ENCODE assay signal across 10 cellular contexts in the genomic region with DNA sequence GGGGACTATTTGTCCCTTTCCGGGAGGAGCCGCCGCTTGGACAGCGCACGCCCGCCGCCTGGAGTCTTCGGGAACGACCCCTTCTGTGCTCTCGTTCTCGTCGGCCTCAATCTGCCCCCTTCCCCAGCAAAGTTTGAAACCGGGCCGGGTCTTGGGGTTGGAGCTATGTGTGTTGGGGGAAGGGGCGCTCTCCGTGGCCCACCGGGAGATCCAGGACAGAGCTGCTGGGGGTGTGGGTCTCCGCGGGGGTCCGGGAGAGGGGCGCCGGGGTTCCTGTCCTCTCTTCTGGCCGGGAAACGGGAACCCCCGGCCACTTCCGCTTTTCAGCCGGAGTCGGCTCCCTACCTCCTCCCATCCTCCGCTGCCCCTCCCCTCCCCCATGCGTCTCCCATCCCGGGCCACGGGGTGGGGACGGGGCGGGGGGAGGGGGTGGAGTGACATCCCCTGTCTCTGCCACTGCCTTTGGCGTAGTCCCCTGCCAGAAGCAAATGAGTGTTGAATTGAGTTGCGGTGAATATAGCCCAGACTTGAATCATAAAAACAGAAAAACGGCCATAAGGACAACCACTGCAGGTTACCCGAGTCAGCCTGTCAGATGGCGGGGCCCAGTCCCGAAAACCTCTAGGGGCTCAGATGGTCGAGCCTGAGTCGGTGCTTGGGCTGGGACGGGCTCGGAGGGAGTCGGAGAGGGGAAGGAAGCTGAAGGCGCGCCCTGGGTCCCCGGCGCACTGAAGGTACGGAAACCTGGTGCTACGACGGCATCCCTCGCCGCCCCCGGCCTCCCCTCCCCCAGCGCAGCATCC. TPM values are rescaled to one million over a fixed set of nuclear protein-coding genes. Genes with fewer than 3 reads are reported as not detected.
DNase-seq lines count a peak whose midpoint lies in the region; ATAC-seq, FAIRE-seq and TF ChIP-seq lines count a peak whose summit lies in the region.
"Had no signal": no experiment of that assay in that cellular context is flagged by ENCODE, and none has a peak within 500 bp of the region (broad histone marks: within the 10 kb centered on the region; RNA-seq: fewer than 3 reads in every experiment).

No MANE protein-coding gene starts in this region.

- H3K4me3 ChIP-seq in GM23338 (peak overlapping the region; percentile 80), astrocyte (ENCODE audit: insufficient read depth, low read depth, low read length) (no peak overlapping the region)

- H3K4me3 Mint-ChIP-seq in GM23338 (peak overlapping the region; percentile 80), astrocyte (ENCODE audit: unreplicated experiment) (peak overlapping the region; percentile 73), nephron (peak overlapping the region in 2 of 3 experiments; percentile 42 to 73)
- H3K4me3 Mint-ChIP-seq: activated CD4-positive, alpha-beta T cell treated with anti-CD3 and anti-CD28 coated beads for 36 hours had no signal

- H3K4me1 ChIP-seq in GM23338 (ENCODE audit: insufficient read depth) (peaks cover 30% of the 10 kb centered on the region), astrocyte (ENCODE audit: insufficient read depth, low read length) (no peaks in the 10 kb centered on the region)

- H3K9me2 ChIP-seq in GM23338 (ENCODE audit: insufficient read depth) = no peaks in the 10 kb centered on the region

- H3K27me3 ChIP-seq in GM23338 (ENCODE audit: insufficient read depth) (peaks cover 31% of the 10 kb centered on the region; the same call in 1 of the 2 replicates), astrocyte (ENCODE audit: insufficient read depth, low read length) (peaks cover 30% of the 10 kb centered on the region)

- H3K4me1 Mint-ChIP-seq in GM23338 (peaks cover 37% of the 10 kb centered on the region), astrocyte (ENCODE audit: low read depth, unreplicated experiment) (no peaks in the 10 kb centered on the region), nephron (no peaks in the 10 kb centered on the region)

- H3K36me3 Mint-ChIP-seq in GM23338 (ENCODE audit: low read depth) (no peaks in the 10 kb centered on the region), astrocyte (ENCODE audit: low read depth, unreplicated experiment) (peaks cover 2% of the 10 kb centered on the region), nephron (ENCODE audit: low read depth) (no peaks in the 10 kb centered on the region)

- intact Hi-C loops in sciatic nerve (cut with DNase I) = no loop called here

- H3K27ac Mint-ChIP-seq in GM23338 (no peak overlapping the region), astrocyte (ENCODE audit: unreplicated experiment) (no peak overlapping the region), nephron (no peak overlapping the region)
- H3K27ac Mint-ChIP-seq: activated CD4-positive, alpha-beta T cell treated with anti-CD3 and anti-CD28 coated beads for 36 hours had no signal

- no peak overlapping the region for H2AFZ ChIP-seq in GM23338
- no peak overlapping the region for H2AFZ ChIP-seq in astrocyte (ENCODE audit: low read depth, low read length)

- H3K9me3 ChIP-seq in astrocyte (ENCODE audit: insufficient read depth, low read depth, low read length) = no peaks in the 10 kb centered on the region

- H3K9ac ChIP-seq in astrocyte (ENCODE audit: low read length) = no peak overlapping the region

- peaks cover 6% of the 10 kb centered on the region for H4K20me1 ChIP-seq in GM23338 (replicated peaks; ENCODE audit: insufficient read depth)
- H4K20me1 ChIP-seq in astrocyte (ENCODE audit: insufficient read depth, low read length) = no peaks in the 10 kb centered on the region

- peak overlapping the region; percentile 96 for H3K4me2 ChIP-seq in GM23338
- peak overlapping the region; percentile 79 for H3K4me2 ChIP-seq in astrocyte (ENCODE audit: low read length)

- no peaks in the 10 kb centered on the region for H3K9me3 Mint-ChIP-seq in GM23338
- peaks cover 4% of the 10 kb centered on the region for H3K9me3 Mint-ChIP-seq in astrocyte (ENCODE audit: unreplicated experiment)
- H3K9me3 Mint-ChIP-seq in nephron = no peaks in the 10 kb centered on the region

- no peaks in the 10 kb centered on the region for H3K79me2 ChIP-seq in GM23338 (replicated peaks; ENCODE audit: insufficient read depth)
- no peaks in the 10 kb centered on the region for H3K79me2 ChIP-seq in astrocyte (ENCODE audit: insufficient read depth, low read length)

- ATAC-seq in GM23338 (peak; percentile 30), sciatic nerve (no peak)
- no peak for ATAC-seq in activated CD4-positive, CD25-positive, alpha-beta regulatory T cell treated with anti-CD3 and anti-CD28 coated beads, Interleukin-2, amount 50 U/mL, for 24 hours

- DNase-seq in NCI-H1105 treated with DMSO at 0.1 percent for 48 hours (lab: John Stamatoyannopoulos, UW) (peak; percentile 6), NCI-H1105 (lab: John Stamatoyannopoulos, UW) (no peak), GM23338 (ENCODE audit: low spot score) (peak; percentile 65), astrocyte (ENCODE audit: low read depth) (no peak), T-helper 1 cell (no peak), sciatic nerve (ENCODE audit: low spot score) (no peak)

- H3K36me3 ChIP-seq in GM23338 (ENCODE audit: insufficient read depth) = no peaks in the 10 kb centered on the region
- no peaks in the 10 kb centered on the region for H3K36me3 ChIP-seq in astrocyte (ENCODE audit: insufficient read depth, low read length)

- FAIRE-seq in astrocyte (lab: Jason Lieb, UNC) = no peak
- FAIRE-seq: A204.1 had no signal

- H3K27me3 Mint-ChIP-seq in GM23338 (ENCODE audit: insufficient read depth, low read depth, poor library complexity) (peaks cover 15% of the 10 kb centered on the region), astrocyte (ENCODE audit: low read depth, unreplicated experiment) (peaks cover 68% of the 10 kb centered on the region), nephron (ENCODE audit: low read depth) (peaks cover 77% of the 10 kb centered on the region)

- no peak for TF ChIP-seq CTCF in GM23338 (conservative IDR thresholded peaks at IDR 0.05; ENCODE audit: low read depth in 2 of 2)
- TF ChIP-seq CTCF in astrocyte (IDR thresholded peaks at IDR 0.05; ENCODE audit: insufficient read depth, low read depth, low read length) = no peak
- TF ChIP-seq CTCF in nephron (IDR thresholded peaks at IDR 0.05; ENCODE audit: unreplicated experiment in 3 of 3) = no peak

- H3K27ac ChIP-seq in GM23338 (ENCODE audit: low read depth) (no peak overlapping the region), astrocyte (ENCODE audit: low read depth, low read length) (no peak overlapping the region)

- H3F3A ChIP-seq in GM23338 (replicated peaks; ENCODE audit: low read depth) = no peaks in the 10 kb centered on the region

TF ChIP-seq in GM23338, 12 proteins besides CTCF, POLR2A, EP300 and RAD21:
- no peak for TF ChIP-seq EZH2phosphoT487 (IDR thresholded peaks at IDR 0.05; ENCODE audit: unreplicated experiment)
- TF ChIP-seq ZNF114 (CRISPR knock-in tag; IDR thresholded peaks at IDR 0.05) = no peak
- TF ChIP-seq, protein P1, sequence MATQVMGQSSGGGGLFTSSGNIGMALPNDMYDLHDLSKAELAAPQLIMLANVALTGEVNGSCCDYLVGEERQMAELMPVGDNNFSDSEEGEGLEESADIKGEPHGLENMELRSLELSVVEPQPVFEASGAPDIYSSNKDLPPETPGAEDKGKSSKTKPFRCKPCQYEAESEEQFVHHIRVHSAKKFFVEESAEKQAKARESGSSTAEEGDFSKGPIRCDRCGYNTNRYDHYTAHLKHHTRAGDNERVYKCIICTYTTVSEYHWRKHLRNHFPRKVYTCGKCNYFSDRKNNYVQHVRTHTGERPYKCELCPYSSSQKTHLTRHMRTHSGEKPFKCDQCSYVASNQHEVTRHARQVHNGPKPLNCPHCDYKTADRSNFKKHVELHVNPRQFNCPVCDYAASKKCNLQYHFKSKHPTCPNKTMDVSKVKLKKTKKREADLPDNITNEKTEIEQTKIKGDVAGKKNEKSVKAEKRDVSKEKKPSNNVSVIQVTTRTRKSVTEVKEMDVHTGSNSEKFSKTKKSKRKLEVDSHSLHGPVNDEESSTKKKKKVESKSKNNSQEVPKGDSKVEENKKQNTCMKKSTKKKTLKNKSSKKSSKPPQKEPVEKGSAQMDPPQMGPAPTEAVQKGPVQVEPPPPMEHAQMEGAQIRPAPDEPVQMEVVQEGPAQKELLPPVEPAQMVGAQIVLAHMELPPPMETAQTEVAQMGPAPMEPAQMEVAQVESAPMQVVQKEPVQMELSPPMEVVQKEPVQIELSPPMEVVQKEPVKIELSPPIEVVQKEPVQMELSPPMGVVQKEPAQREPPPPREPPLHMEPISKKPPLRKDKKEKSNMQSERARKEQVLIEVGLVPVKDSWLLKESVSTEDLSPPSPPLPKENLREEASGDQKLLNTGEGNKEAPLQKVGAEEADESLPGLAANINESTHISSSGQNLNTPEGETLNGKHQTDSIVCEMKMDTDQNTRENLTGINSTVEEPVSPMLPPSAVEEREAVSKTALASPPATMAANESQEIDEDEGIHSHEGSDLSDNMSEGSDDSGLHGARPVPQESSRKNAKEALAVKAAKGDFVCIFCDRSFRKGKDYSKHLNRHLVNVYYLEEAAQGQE (IDR thresholded peaks at IDR 0.05; ENCODE audit: unreplicated experiment) = peak; percentile 47
TF ChIP-seq in GM23338: peak in this region for 1.

RNA-seq across cellular contexts. Expression of a gene that starts 1.1 kb away (rescaled TPM):
- 0.45 and 0.66 TPM in 2 replicates for total RNA-seq in GM23338 (2014; rRNA removed; shearing (Covaris generic))
- 2.1 and 2.3 TPM in 2 replicates for polyA plus RNA-seq in GM23338 (2016; fragmentation: Nextera tagmentation; extraction: Ambion mirVana)
- total RNA-seq in astrocyte (0.05 TPM in 1 of 2 replicates, not detected in the other), sciatic nerve (not detected)
- total RNA-seq: activated CD4-positive, alpha-beta T cell treated with anti-CD3 and anti-CD28 coated beads for 36 hours had no signal

Comparison
In these comparisons a context has a peak if more than half of its experiments do, and no peak if none do; other contexts are left out.
1. DNase-seq: peak in NCI-H1105 treated with DMSO at 0.1 percent for 48 hours (single experiment) and GM23338 (single experiment); none in NCI-H1105 (single experiment), astrocyte (single experiment), T-helper 1 cell (0 of 5) and sciatic nerve (single experiment).
2. Peak in every context shown above with its lines, with median percentiles within 50 percentile points of each other: H3K4me3 Mint-ChIP-seq.